ENCODE assay signal across 8 cellular contexts in genomic region chr10:118800920-118801319, GRCh38. TPM values are rescaled to one million over a fixed set of nuclear protein-coding genes. Genes with fewer than 3 reads are reported as not detected.
DNase-seq lines count a peak whose midpoint lies in the region; ATAC-seq, FAIRE-seq and TF ChIP-seq lines count a peak whose summit lies in the region.

No MANE protein-coding gene starts in this region.

- no peak overlapping the region for H3K4me3 Mint-ChIP-seq in progenitor cell of endocrine pancreas (ENCODE audit: low read depth)

- no peak for DNase-seq in GM12864 (ENCODE audit: low read depth)
- peak; percentile 47 for DNase-seq in NCI-H82 (lab: John Stamatoyannopoulos, UW)
- DNase-seq in epithelial cell of proximal tubule (ENCODE audit: low read depth) = no peak
- no peak for DNase-seq in progenitor cell of endocrine pancreas (ENCODE audit: low spot score, unreplicated experiment)
- no peak for DNase-seq in RCC 7860 (ENCODE audit: low spot score)
- DNase-seq in activated gamma-delta T cell treated with Interleukin-2 at 50 U/mL for 16 hours = no peak

- TF ChIP-seq CTCF in GM12864 (IDR thresholded peaks at IDR 0.05; ENCODE audit: low read depth, low read length, missing control alignments) (peak; percentile 37), epithelial cell of proximal tubule (conservative IDR thresholded peaks at IDR 0.05; ENCODE audit: low read depth, low read length) (peak; percentile 73), progenitor cell of endocrine pancreas (IDR thresholded peaks at IDR 0.05; ENCODE audit: unreplicated experiment) (peak; percentile 30)

- H3K27me3 Mint-ChIP-seq in progenitor cell of endocrine pancreas = peaks cover 19% of the 10 kb centered on the region

- no peak for ATAC-seq in GM18498 (IDR thresholded peaks at IDR 0.05; ENCODE audit: unreplicated experiment)
- ATAC-seq in GM21515 (IDR thresholded peaks at IDR 0.05; ENCODE audit: unreplicated experiment) = no peak

- peaks cover 4% of the 10 kb centered on the region for H3K9me3 Mint-ChIP-seq in progenitor cell of endocrine pancreas (ENCODE audit: low read depth)

- no peaks in the 10 kb centered on the region for H3K4me1 Mint-ChIP-seq in progenitor cell of endocrine pancreas (ENCODE audit: low read depth)

- no peaks in the 10 kb centered on the region for H3K36me3 Mint-ChIP-seq in progenitor cell of endocrine pancreas (ENCODE audit: insufficient read depth)

- FAIRE-seq in RCC 7860 (lab: Jason Lieb, UNC) = no peak

- H3K27ac Mint-ChIP-seq in progenitor cell of endocrine pancreas = no peak overlapping the region

- H3K4me3 ChIP-seq in GM12864 (ENCODE audit: low read depth, low read length) (no peak overlapping the region), epithelial cell of proximal tubule (ENCODE audit: low read depth, low read length) (no peak overlapping the region)

RNA-seq across cellular contexts. Expression of gene CACUL1, which starts 46.1 kb away (rescaled TPM):
- total RNA-seq in epithelial cell of proximal tubule (19.8 and 23.2 TPM in 2 replicates), progenitor cell of endocrine pancreas (58.5 and 63.0 TPM in 2 replicates)
